8 cellular contexts compared by ENCODE assay signal in genomic region chr6:113909224-113909856, GRCh38. TPM values are rescaled to one million over a fixed set of nuclear protein-coding genes. Genes with fewer than 3 reads are reported as not detected.
DNase-seq lines count a peak whose midpoint lies in the region; ATAC-seq and TF ChIP-seq lines count a peak whose summit lies in the region.

No MANE protein-coding gene starts in this region.

- H3K9me3 Mint-ChIP-seq in effector memory CD8-positive, alpha-beta T cell = no peaks in the 10 kb centered on the region
- no peaks in the 10 kb centered on the region for H3K9me3 Mint-ChIP-seq in naive thymus-derived CD4-positive, alpha-beta T cell
- no peaks in the 10 kb centered on the region for H3K9me3 Mint-ChIP-seq in activated CD8-positive, alpha-beta memory T cell treated with anti-CD3 and anti-CD28 coated beads, Interleukin-2, amount 10 ng/mL, durations not matched to agents 7 days and 5 days (ENCODE audit: low read depth)

- intact Hi-C loops in Panc1 (cut with micrococcal nuclease; ENCODE audit: unreplicated experiment) = no loop called here
- intact Hi-C loops in naive thymus-derived CD4-positive, alpha-beta T cell (cut with micrococcal nuclease) = loop anchor here in 1 of 2 donors (2.0 kb wide), 1 partner anchor 603 kb away; no protein-coding TSS in a partner anchor

- peak; percentile 37 for DNase-seq in COLO829 (ENCODE audit: low spot score)
- peak; percentile 70 for DNase-seq in M059J (ENCODE audit: low read depth)
- DNase-seq in Panc1 (ENCODE audit: low read depth, low spot score) = peak; percentile 39
- DNase-seq in effector memory CD8-positive, alpha-beta T cell = peak; percentile 11 to 16 (median 15)
- DNase-seq in naive thymus-derived CD4-positive, alpha-beta T cell = peak in 6 of 9 donors; percentile 19 to 42 (median 31)
- DNase-seq in activated CD8-positive, alpha-beta memory T cell treated with anti-CD3 and anti-CD28 coated beads, Interleukin-2, amount 10 ng/mL, durations not matched to agents 7 days and 5 days = no peak

- no peak overlapping the region for H3K4me3 ChIP-seq in Panc1 (ENCODE audit: low read depth in 2 of 2, low read length in 2 of 2)
- no peak overlapping the region for H3K4me3 ChIP-seq in naive thymus-derived CD4-positive, alpha-beta T cell (ENCODE audit: low read length)

- CTCF ChIA-PET in Panc1 (lab: Charles Lee) = interaction anchor here (0.6 to 1.3 kb wide), 5 partner anchors 13 to 1993 kb away, joined by 4 to 11 read pairs (median 5); no protein-coding TSS in a partner anchor
- CTCF ChIA-PET in naive thymus-derived CD4-positive, alpha-beta T cell (lab: Charles Lee) = interaction anchor here (0.7 kb wide), 1 partner anchor 29 kb away, joined by 4 read pairs; no protein-coding TSS in a partner anchor
- CTCF ChIA-PET in activated CD8-positive, alpha-beta memory T cell treated with anti-CD3 and anti-CD28 coated beads, Interleukin-2, amount 10 ng/mL, durations not matched to agents 7 days and 5 days (lab: Charles Lee) = interaction anchor here (1.1 to 2.6 kb wide), 6 partner anchors 10 to 50 kb away, joined by 3 to 21 read pairs (median 4); no protein-coding TSS in a partner anchor

- H3K9me3 ChIP-seq in Panc1 (ENCODE audit: control insufficient read depth, insufficient read depth, low read depth, low read length) = no peaks in the 10 kb centered on the region
- no peaks in the 10 kb centered on the region for H3K9me3 ChIP-seq in naive thymus-derived CD4-positive, alpha-beta T cell (ENCODE audit: control insufficient read depth in 2 of 3, low read length in 3 of 3)

- no TSS peak for BruUV-seq in Panc1 (replicated peaks; lab: Mats Ljungman, UMichigan)

- H3K4me3 Mint-ChIP-seq in effector memory CD8-positive, alpha-beta T cell = no peak overlapping the region
- H3K4me3 Mint-ChIP-seq in naive thymus-derived CD4-positive, alpha-beta T cell = no peak overlapping the region
- no peak overlapping the region for H3K4me3 Mint-ChIP-seq in activated CD8-positive, alpha-beta memory T cell treated with anti-CD3 and anti-CD28 coated beads, Interleukin-2, amount 10 ng/mL, durations not matched to agents 7 days and 5 days

- no peaks in the 10 kb centered on the region for H3K36me3 Mint-ChIP-seq in effector memory CD8-positive, alpha-beta T cell (ENCODE audit: insufficient read depth)
- no peaks in the 10 kb centered on the region for H3K36me3 Mint-ChIP-seq in naive thymus-derived CD4-positive, alpha-beta T cell
- H3K36me3 Mint-ChIP-seq in activated CD8-positive, alpha-beta memory T cell treated with anti-CD3 and anti-CD28 coated beads, Interleukin-2, amount 10 ng/mL, durations not matched to agents 7 days and 5 days = no peaks in the 10 kb centered on the region

- peak; percentile 83; the same call in 1 of the 2 replicates for TF ChIP-seq CTCF in Panc1 (IDR thresholded peaks at IDR 0.05)

- in situ Hi-C loops in Panc1 (cut with HindIII; ENCODE audit: low pct_unique_long_range_greater_than_20kb, low sequenced_read_pairs) = no loop called here

- no peaks in the 10 kb centered on the region for H3K4me1 ChIP-seq in Panc1 (ENCODE audit: control insufficient read depth, insufficient read depth, low read length)
- no peaks in the 10 kb centered on the region for H3K4me1 ChIP-seq in naive thymus-derived CD4-positive, alpha-beta T cell (ENCODE audit: control insufficient read depth in 2 of 2, insufficient read depth in 2 of 2, low read length in 2 of 2)

- no peak overlapping the region for H3K27ac Mint-ChIP-seq in effector memory CD8-positive, alpha-beta T cell
- no peak overlapping the region for H3K27ac Mint-ChIP-seq in naive thymus-derived CD4-positive, alpha-beta T cell
- H3K27ac Mint-ChIP-seq in activated CD8-positive, alpha-beta memory T cell treated with anti-CD3 and anti-CD28 coated beads, Interleukin-2, amount 10 ng/mL, durations not matched to agents 7 days and 5 days = no peak overlapping the region

- no peaks in the 10 kb centered on the region for H3K36me3 ChIP-seq in Panc1 (ENCODE audit: control insufficient read depth, insufficient read depth, low read length)
- no peaks in the 10 kb centered on the region for H3K36me3 ChIP-seq in naive thymus-derived CD4-positive, alpha-beta T cell (ENCODE audit: control insufficient read depth in 2 of 3, insufficient read depth in 3 of 3, low read length in 3 of 3)

- POLR2A ChIA-PET in Panc1 (lab: Charles Lee) = no interaction called here
- POLR2A ChIA-PET in naive thymus-derived CD4-positive, alpha-beta T cell (lab: Charles Lee) = no interaction called here

- no peaks in the 10 kb centered on the region for H3K27me3 ChIP-seq in Panc1 (ENCODE audit: control insufficient read depth, insufficient read depth, low read length)
- H3K27me3 ChIP-seq in naive thymus-derived CD4-positive, alpha-beta T cell (ENCODE audit: control insufficient read depth in 2 of 2, insufficient read depth in 2 of 2, low read length in 2 of 2) = no peaks in the 10 kb centered on the region

- ATAC-seq in GM19395 (IDR thresholded peaks at IDR 0.05; ENCODE audit: unreplicated experiment) (peak; percentile 84), Panc1 (peak; percentile 78), HG03135 (IDR thresholded peaks at IDR 0.05; ENCODE audit: unreplicated experiment) (no peak)
- no peak for ATAC-seq in effector memory CD8-positive, alpha-beta T cell (replicated peaks)
- peak; percentile 51 for ATAC-seq in naive thymus-derived CD4-positive, alpha-beta T cell
- ATAC-seq in activated CD8-positive, alpha-beta memory T cell treated with anti-CD3 and anti-CD28 coated beads, Interleukin-2, amount 10 ng/mL, durations not matched to agents 7 days and 5 days = no peak

- no peak overlapping the region for H3K27ac ChIP-seq in Panc1 (ENCODE audit: low read length)
- H3K27ac ChIP-seq in naive thymus-derived CD4-positive, alpha-beta T cell (ENCODE audit: low read depth, low read length) = no peak overlapping the region

- no peaks in the 10 kb centered on the region for H3K4me1 Mint-ChIP-seq in effector memory CD8-positive, alpha-beta T cell (ENCODE audit: low read depth in 2 of 2)
- peaks cover 0 to 4% (median 2%) of the 10 kb centered on the region in 7 donors for H3K4me1 Mint-ChIP-seq in naive thymus-derived CD4-positive, alpha-beta T cell
- no peaks in the 10 kb centered on the region for H3K4me1 Mint-ChIP-seq in activated CD8-positive, alpha-beta memory T cell treated with anti-CD3 and anti-CD28 coated beads, Interleukin-2, amount 10 ng/mL, durations not matched to agents 7 days and 5 days

- peaks cover 17% of the 10 kb centered on the region in 2 donors for H3K27me3 Mint-ChIP-seq in effector memory CD8-positive, alpha-beta T cell
- peaks cover 0 to 20% (median 0%) of the 10 kb centered on the region in 5 donors for H3K27me3 Mint-ChIP-seq in naive thymus-derived CD4-positive, alpha-beta T cell
- H3K27me3 Mint-ChIP-seq in activated CD8-positive, alpha-beta memory T cell treated with anti-CD3 and anti-CD28 coated beads, Interleukin-2, amount 10 ng/mL, durations not matched to agents 7 days and 5 days = peaks cover 9% of the 10 kb centered on the region

RNA-seq across cellular contexts. Expression of gene MARCKS, which starts 52.2 kb away (rescaled TPM):
- 115 and 184 TPM in 2 replicates for total RNA-seq in M059J (2014; rRNA removed; shearing (Covaris generic))
- 35.3 TPM for total RNA-seq in Panc1 (2021; ENCODE audit: unreplicated experiment)
- 30.9 TPM for polyA plus RNA-seq in Panc1 (2012; ENCODE audit: insufficient read length)
- 10 to 100 TPM in 1 of 5 experiments, 1 to 10 TPM in 3, under 1 TPM in 1; 0.05 to 31.6 (median 4.7) TPM for total RNA-seq in naive thymus-derived CD4-positive, alpha-beta T cell
- not detected for polyA plus RNA-seq in naive thymus-derived CD4-positive, alpha-beta T cell
- total RNA-seq in activated CD8-positive, alpha-beta memory T cell treated with anti-CD3 and anti-CD28 coated beads, Interleukin-2, amount 10 ng/mL, durations not matched to agents 7 days and 5 days = under 1 TPM in 1 of 2 experiments, not detected in 1; 0.30 TPM

Comparison
In these comparisons a context has a peak if more than half of its experiments do, and no peak if none do; other contexts are left out.
1. ATAC-seq: peak in GM19395 (single experiment), Panc1 (single experiment) and naive thymus-derived CD4-positive, alpha-beta T cell (single experiment); none in effector memory CD8-positive, alpha-beta T cell (single experiment), HG03135 (single experiment) and activated CD8-positive, alpha-beta memory T cell treated with anti-CD3 and anti-CD28 coated beads, Interleukin-2, amount 10 ng/mL, durations not matched to agents 7 days and 5 days (single experiment).